8 cellular contexts compared by ENCODE assay signal in the genomic region with DNA sequence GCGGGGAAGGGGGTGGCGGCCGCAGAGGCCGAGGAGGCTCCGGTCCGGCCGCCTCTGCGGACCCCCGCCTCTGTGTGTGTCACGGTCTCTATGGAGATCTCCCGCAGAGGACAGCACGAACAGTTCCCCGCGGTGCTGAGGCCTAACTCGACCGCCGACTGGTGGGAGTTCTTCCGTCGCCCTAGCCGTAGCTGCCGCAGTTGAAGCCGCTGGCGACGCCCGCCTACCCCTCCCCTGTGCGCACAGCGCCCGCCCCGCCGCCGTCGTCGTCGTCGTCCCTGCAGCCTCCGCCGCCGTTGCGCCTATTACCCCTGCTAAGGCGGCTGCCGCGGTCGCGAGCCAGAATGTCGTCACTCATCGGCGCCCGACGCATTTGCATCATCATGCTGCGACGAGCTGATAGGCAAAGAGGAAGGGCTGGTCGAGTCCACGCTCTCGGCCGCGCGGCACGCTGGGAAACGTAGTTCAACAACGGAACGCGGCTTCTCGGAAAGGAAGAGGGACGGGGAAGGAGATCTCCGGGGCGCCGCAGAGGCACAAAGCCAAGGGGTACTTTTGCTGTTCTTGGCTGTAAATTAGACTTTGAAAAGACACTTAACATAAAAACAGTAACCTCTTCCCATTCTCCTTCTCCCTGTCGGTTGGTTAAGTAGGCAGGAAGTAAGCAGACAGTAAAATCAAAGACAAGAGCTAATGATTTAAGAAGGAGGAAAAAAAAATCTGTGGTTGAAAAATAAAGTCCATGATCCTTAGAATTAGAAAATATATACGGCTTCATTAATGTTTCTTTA. TPM values are rescaled to one million over a fixed set of nuclear protein-coding genes. Genes with fewer than 3 reads are reported as not detected.
A peak's percentile ranks its signal among the peaks of the same experiment; 100 is the strongest.
DNase-seq lines count a peak whose midpoint lies in the region; ATAC-seq and TF ChIP-seq lines count a peak whose summit lies in the region.

TSS of gene NUP153 (minus strand) at position 346 of the 791 bp plus-strand sequence. CDS start 538 bp downstream, outside the sequence.

- intact Hi-C loops in activated CD4-positive, alpha-beta T cell treated with anti-CD3 and anti-CD28 coated beads for 36 hours (cut with DNase I, micrococcal nuclease), result loop anchor here (1.0 to 10.0 kb wide), 13 partner anchors 9 to 1579 kb away; partner anchors contain the start of genes DEK (in 2 of the 2), FAM8A1 (in 2 of the 2), KDM1B (in 2 of the 2) and TPMT (in 2 of the 2)

- H3K36me3 ChIP-seq in kidney epithelial cell (ENCODE audit: control insufficient read depth, insufficient read depth, low read length), result no peaks in the 10 kb centered on the region

- peak within 1 kb of the TSS; percentile 86 for H3K4me3 Mint-ChIP-seq in activated CD4-positive, alpha-beta T cell treated with anti-CD3 and anti-CD28 coated beads for 36 hours

- CTCF ChIA-PET in activated CD4-positive, alpha-beta T cell treated with anti-CD3 and anti-CD28 coated beads for 36 hours (lab: Charles Lee), result interaction anchor here (0.5 to 1.3 kb wide), 5 partner anchors 9 to 1384 kb away, joined by 3 to 5 read pairs (median 3); no protein-coding TSS in a partner anchor

- H3K4me3 ChIP-seq in choroid plexus epithelial cell (ENCODE audit: low read depth, low read length) (peak within 1 kb of the TSS; percentile 89), kidney epithelial cell (ENCODE audit: low read depth, low read length) (peak within 1 kb of the TSS; percentile 82)

- H3K27ac Mint-ChIP-seq in activated CD4-positive, alpha-beta T cell treated with anti-CD3 and anti-CD28 coated beads for 36 hours, result peak within 1 kb of the TSS; percentile 99

- peaks cover 27% of the 10 kb centered on the region for H3K4me1 Mint-ChIP-seq in activated CD4-positive, alpha-beta T cell treated with anti-CD3 and anti-CD28 coated beads for 36 hours

- no peak for TF ChIP-seq CTCF in choroid plexus epithelial cell (conservative IDR thresholded peaks at IDR 0.05; ENCODE audit: low read depth, low read length)
- TF ChIP-seq CTCF in kidney epithelial cell (IDR thresholded peaks at IDR 0.05; ENCODE audit: insufficient read depth, low read length, poor library complexity, severe bottlenecking), result no peak

- no peaks in the 10 kb centered on the region for H3K9me3 Mint-ChIP-seq in activated CD4-positive, alpha-beta T cell treated with anti-CD3 and anti-CD28 coated beads for 36 hours (ENCODE audit: low read depth)

- peak; percentile 62 for ATAC-seq in HG03442 (IDR thresholded peaks at IDR 0.05; ENCODE audit: unreplicated experiment)
- peak; percentile 70 for ATAC-seq in activated CD4-positive, alpha-beta T cell treated with anti-CD3 and anti-CD28 coated beads for 36 hours

- no peaks in the 10 kb centered on the region for H3K27me3 Mint-ChIP-seq in activated CD4-positive, alpha-beta T cell treated with anti-CD3 and anti-CD28 coated beads for 36 hours

- POLR2A ChIA-PET in activated CD4-positive, alpha-beta T cell treated with anti-CD3 and anti-CD28 coated beads for 36 hours (lab: Charles Lee), result interaction anchor here (0.6 to 1.8 kb wide), 7 partner anchors 8 to 795 kb away, joined by 3 to 6 read pairs (median 4); partner anchors contain the start of gene FAM8A1

- peak; percentile 99 for DNase-seq in Ammon's horn (ENCODE audit: low spot score)
- peak; percentile 87 for DNase-seq in GM19238 (ENCODE audit: insufficient read length, low spot score)
- peak; percentile 95 to 98 for DNase-seq in NCI-H524 (lab: John Stamatoyannopoulos, UW)
- DNase-seq in activated CD4-positive, alpha-beta T cell treated with anti-CD3 and anti-CD28 coated beads for 36 hours, result peak; percentile 99
- DNase-seq in choroid plexus epithelial cell (ENCODE audit: low read depth), result peak; percentile 99
- peak; percentile 71 for DNase-seq in kidney epithelial cell (ENCODE audit: low read depth)
- peak; percentile 98 to 99 for DNase-seq in stimulated activated CD4-positive, alpha-beta T cell treated with anti-CD3 and anti-CD28 coated beads, Interleukin-15, amount 100 ng/mL, for 48 hours (ENCODE audit: low read depth in 2 of 2)

- peaks cover 37% of the 10 kb centered on the region for H3K36me3 Mint-ChIP-seq in activated CD4-positive, alpha-beta T cell treated with anti-CD3 and anti-CD28 coated beads for 36 hours (ENCODE audit: low read depth)

- no peaks in the 10 kb centered on the region for H3K27me3 ChIP-seq in kidney epithelial cell (ENCODE audit: control insufficient read depth, insufficient read depth, low read length)

RNA-seq across cellular contexts. Expression of gene NUP153, which starts in this region (rescaled TPM):
- 10 to 100 TPM; 81.0 to 99.8 TPM for total RNA-seq in activated CD4-positive, alpha-beta T cell treated with anti-CD3 and anti-CD28 coated beads for 36 hours
- total RNA-seq in kidney epithelial cell, result 32.6 and 36.2 TPM in 2 replicates

Comparison
In these comparisons a context has a peak if more than half of its experiments do, and no peak if none do; other contexts are left out.
1. Peak in every context shown above with its lines: DNase-seq, ATAC-seq and H3K4me3 ChIP-seq.